In genomic region chr5:107916731-107917725, GRCh38 we compare ENCODE assay signal across 28 cellular contexts.
DNase-seq lines count a peak whose midpoint lies in the region; ATAC-seq, FAIRE-seq and TF ChIP-seq lines count a peak whose summit lies in the region.
"Had no signal": no experiment of that assay in that cellular context is flagged by ENCODE, and none has a peak within 500 bp of the region (broad histone marks: within the 10 kb centered on the region; RNA-seq: fewer than 3 reads in every experiment).

No MANE protein-coding gene starts in this region.

- no peaks in the 10 kb centered on the region for H3K79me2 ChIP-seq in endothelial cell of umbilical vein (ENCODE audit: control insufficient read depth, insufficient read depth, low read length)

- no peak for ATAC-seq in left cardiac atrium
- ATAC-seq: natural killer cell treated with Interleukin-12 subunit alpha and Interleukin-12 subunit beta and Interleukin-15 and Interleukin-18, amount 100 ng/mL, for 72 hours had no signal

- H4K20me1 ChIP-seq in endothelial cell of umbilical vein (replicated peaks; ENCODE audit: control insufficient read depth, extremely low read depth, insufficient read depth, low read length) = no peaks in the 10 kb centered on the region
- H4K20me1 ChIP-seq: BLaER1 treated with 17β-estradiol and CSF1 and Interleukin-3, amounts not matched to agents 10 nM and 100 nM had no signal

- no peak overlapping the region for H3K4me2 ChIP-seq in endothelial cell of umbilical vein (ENCODE audit: insufficient read depth, low read length)
- H3K4me2 ChIP-seq: GM23338, PC-9, SK-N-SH had no signal

- H3K9ac ChIP-seq in endothelial cell of umbilical vein (replicated peaks; ENCODE audit: extremely low read depth, insufficient read depth, low read length) = no peak overlapping the region
- H3K9ac ChIP-seq: BLaER1 treated with 17β-estradiol and CSF1 and Interleukin-3, amounts not matched to agents 10 nM and 100 nM; SK-N-SH had no signal

- H3K4me1 ChIP-seq in endothelial cell of umbilical vein (ENCODE audit: control insufficient read depth, extremely low read depth, insufficient read depth, low read length) (no peaks in the 10 kb centered on the region), SJCRH30 (peaks cover 20% of the 10 kb centered on the region)
- H3K4me1 ChIP-seq: adrenal gland had no signal

- H3K27ac ChIP-seq in 22Rv1 (peak overlapping the region; percentile 21), endothelial cell of umbilical vein (ENCODE audit: insufficient read depth, low read depth, low read length) (no peak overlapping the region), SJCRH30 (no peak overlapping the region)
- H3K27ac ChIP-seq: adrenal gland; BLaER1 treated with 17β-estradiol and CSF1 and Interleukin-3, amounts not matched to agents 10 nM and 100 nM; PC-9; transverse colon had no signal

- CTCF ChIA-PET in endothelial cell of umbilical vein (lab: Charles Lee) = interaction anchor here (0.9 kb wide), 1 partner anchor 10 kb away, joined by 3 read pairs; no protein-coding TSS in a partner anchor

- H3K4me3 ChIP-seq in endothelial cell of umbilical vein (replicated peaks in 1 of 3; ENCODE audit: insufficient read depth in 1 of 3, low read depth in 1 of 3, low read length in 3 of 3) (no peak overlapping the region), SJCRH30 (no peak overlapping the region), lower leg skin (ENCODE audit: low read depth, poor library complexity, severe bottlenecking) (no peak overlapping the region)
- H3K4me3 ChIP-seq: adrenal gland; BLaER1 treated with 17β-estradiol and CSF1 and Interleukin-3, amounts not matched to agents 10 nM and 100 nM; GM23338; PC-9; transverse colon had no signal

- 81 to 83% methylated on average over 6 of the region's 6 CpGs for WGBS in lower leg skin, 2 donors

- BruUV-seq in endothelial cell of umbilical vein (replicated peaks; lab: Mats Ljungman, UMichigan) = no TSS peak

- DNase-seq in DMS 273 (lab: John Stamatoyannopoulos, UW; ENCODE audit: unreplicated experiment) (peak; percentile 66), NCI-H69 (lab: John Stamatoyannopoulos, UW) (peak; percentile 51), endothelial cell of umbilical vein (ENCODE audit: low read depth, low spot score) (no peak), SJCRH30 (no peak), lower leg skin (ENCODE audit: low spot score in 2 of 2) (no peak), left cardiac atrium (no peak)
- DNase-seq: activated CD8-positive, alpha-beta memory T cell treated with anti-CD3 and anti-CD28 coated beads for 24 hours; activated T-cell treated with anti-CD3 and anti-CD28 coated beads, Interleukin-2, amount 50 U/mL, for 24 hours; adrenal gland; cerebellar nuclear complex; DMS53; foreskin melanocyte; kidney glomerular epithelial cell; mammary epithelial cell; NCI-H1092; NCI-H1694 treated with DMSO at 0.1 percent for 48 hours; NCI-H510A treated with DMSO at 0.1 percent for 48 hours; PC-9; SK-N-SH; stimulated activated CD4-positive, alpha-beta T cell treated with anti-CD3 and anti-CD28 coated beads, Interleukin-15, amount 100 ng/mL, for 24 hours; stimulated activated CD4-positive, alpha-beta T cell treated with anti-CD3 and anti-CD28 coated beads, Interleukin-4, amount 100 ng/mL, for 4 hours; transverse colon had no signal

- H3K9me1 ChIP-seq in endothelial cell of umbilical vein (replicated peaks; ENCODE audit: control insufficient read depth, extremely low read depth, insufficient read depth, low read length) = peaks cover 2% of the 10 kb centered on the region

- FAIRE-seq in endothelial cell of umbilical vein (lab: Jason Lieb, UNC) = peak; percentile 21
- FAIRE-seq: G401.6, TTC549 had no signal

- intact Hi-C loops in endothelial cell of umbilical vein (cut with micrococcal nuclease) (no loop called here), lower leg skin (cut with DNase I; ENCODE audit: low total_unique reads) (no loop called here), left cardiac atrium (cut with DNase I) (no loop called here)

- H2AFZ ChIP-seq in endothelial cell of umbilical vein (ENCODE audit: low read depth, low read length) = no peak overlapping the region
- H2AFZ ChIP-seq: GM23338, PC-9 had no signal

- dilution Hi-C loops in endothelial cell of umbilical vein (cut with MboI; ENCODE audit: extremely low pct_ligation_motif_present, low sequenced_read_pairs) = no loop called here

- H3K27me3 ChIP-seq in endothelial cell of umbilical vein (ENCODE audit: control insufficient read depth in 2 of 2, insufficient read depth in 2 of 2, low read length in 2 of 2) = no peaks in the 10 kb centered on the region
- no peaks in the 10 kb centered on the region for H3K27me3 ChIP-seq in SJCRH30
- H3K27me3 ChIP-seq: adrenal gland; BLaER1 treated with 17β-estradiol and CSF1 and Interleukin-3, amounts not matched to agents 10 nM and 100 nM; transverse colon had no signal

- TF ChIP-seq POLR2A in endothelial cell of umbilical vein (IDR thresholded peaks at IDR 0.05; ENCODE audit: low read depth, low read length) (no peak), lower leg skin (IDR thresholded peaks at IDR 0.05) (no peak)

- no peaks in the 10 kb centered on the region for H3K9me3 ChIP-seq in endothelial cell of umbilical vein (replicated peaks; ENCODE audit: control insufficient read depth, insufficient read depth, low read length)
- no peaks in the 10 kb centered on the region for H3K9me3 ChIP-seq in SJCRH30 (replicated peaks)
- H3K9me3 ChIP-seq: adrenal gland; BLaER1 treated with 17β-estradiol and CSF1 and Interleukin-3, amounts not matched to agents 10 nM and 100 nM; SK-N-SH; transverse colon had no signal

- TF ChIP-seq CTCF in 22Rv1 (IDR thresholded peaks at IDR 0.05) (no peak), endothelial cell of umbilical vein (IDR thresholded peaks at IDR 0.05; ENCODE audit: extremely low read depth in 1 of 2, insufficient read depth in 1 of 2, low read depth in 1 of 2, low read length in 2 of 2) (no peak), lower leg skin (IDR thresholded peaks at IDR 0.05) (no peak)

- H3K36me3 ChIP-seq in endothelial cell of umbilical vein (ENCODE audit: control insufficient read depth in 2 of 2, extremely low read depth in 1 of 2, insufficient read depth in 2 of 2, low read length in 2 of 2) (no peaks in the 10 kb centered on the region), SJCRH30 (no peaks in the 10 kb centered on the region)
- H3K36me3 ChIP-seq: adrenal gland; BLaER1 treated with 17β-estradiol and CSF1 and Interleukin-3, amounts not matched to agents 10 nM and 100 nM; transverse colon had no signal

- POLR2A ChIA-PET in endothelial cell of umbilical vein (lab: Charles Lee) = no interaction called here

TF ChIP-seq in endothelial cell of umbilical vein, 7 proteins besides CTCF, POLR2A, EP300 and RAD21:
- no peak for TF ChIP-seq POLR2AphosphoS5 (IDR thresholded peaks at IDR 0.05; ENCODE audit: insufficient read depth, low read depth, low read length)
- no peak for TF ChIP-seq JUN (IDR thresholded peaks at IDR 0.05; ENCODE audit: borderline replicate concordance, insufficient read depth, insufficient read length, low read depth)
- TF ChIP-seq EZH2 (IDR thresholded peaks at IDR 0.05; ENCODE audit: borderline replicate concordance, low read depth, low read length, severe bottlenecking) = no peak
- TF ChIP-seq GATA2 (IDR thresholded peaks at IDR 0.05; ENCODE audit: insufficient read depth, insufficient read length, low read depth, low read length) = no peak
- TF ChIP-seq MYC (IDR thresholded peaks at IDR 0.05; ENCODE audit: low read depth, low read length) = no peak
- TF ChIP-seq MAX (IDR thresholded peaks at IDR 0.05; ENCODE audit: insufficient read depth, insufficient read length) = no peak
- TF ChIP-seq FOS (IDR thresholded peaks at IDR 0.05; ENCODE audit: borderline replicate concordance, insufficient read depth, low read length) = no peak

Comparison
In these comparisons a context has a peak if more than half of its experiments do, and no peak if none do; other contexts are left out.
1. DNase-seq: peak in DMS 273 (single experiment) and NCI-H69 (single experiment); none in endothelial cell of umbilical vein (single experiment), SJCRH30 (0 of 2), lower leg skin (0 of 2) and left cardiac atrium (single experiment).